In genomic region chr10:21368022-21368582, GRCh38 we compare ENCODE assay signal across 11 cellular contexts.
DNase-seq lines count a peak whose midpoint lies in the region; ATAC-seq and TF ChIP-seq lines count a peak whose summit lies in the region.
"Had no signal": no experiment of that assay in that cellular context is flagged by ENCODE, and none has a peak within 500 bp of the region (broad histone marks: within the 10 kb centered on the region; RNA-seq: fewer than 3 reads in every experiment).

No MANE protein-coding gene starts in this region.

- peaks cover 20% of the 10 kb centered on the region for H3K4me1 ChIP-seq in GM23338 (ENCODE audit: insufficient read depth)

- H3K4me3 Mint-ChIP-seq in GM23338 = no peak overlapping the region
- H3K4me3 Mint-ChIP-seq: memory B cell had no signal

- ATAC-seq in GM18508 (IDR thresholded peaks at IDR 0.05; ENCODE audit: insufficient read depth, unreplicated experiment) (peak; percentile 82), GM21529 (IDR thresholded peaks at IDR 0.05; ENCODE audit: unreplicated experiment) (peak; percentile 60), GM23338 (no peak), HG02973 (IDR thresholded peaks at IDR 0.05; ENCODE audit: unreplicated experiment) (no peak)

- H3K36me3 ChIP-seq in GM23338 (ENCODE audit: insufficient read depth) = no peaks in the 10 kb centered on the region
- H3K36me3 ChIP-seq: BLaER1 had no signal

- H3K27me3 ChIP-seq in HL-60 (ENCODE audit: insufficient read depth, poor library complexity, severe bottlenecking) (no peaks in the 10 kb centered on the region), GM23338 (ENCODE audit: insufficient read depth) (no peaks in the 10 kb centered on the region)
- H3K27me3 ChIP-seq: BLaER1 had no signal

- H2AFZ ChIP-seq in GM23338 = no peak overlapping the region

- peaks cover 2% of the 10 kb centered on the region; the same call in 1 of the 3 replicates for H3K9me3 Mint-ChIP-seq in GM23338

- DNase-seq in HL-60 (ENCODE audit: low read depth in 1 of 2, low spot score in 1 of 2) (peak; percentile 23 to 24), fibroblast of the aortic adventitia (ENCODE audit: low read depth) (peak; percentile 26), DMS114 treated with DMSO at 0.1 percent for 48 hours (lab: John Stamatoyannopoulos, UW; ENCODE audit: unreplicated experiment) (no peak), GM23338 (ENCODE audit: low spot score) (no peak), DMS53 treated with DMSO at 0.1 percent for 48 hours (lab: John Stamatoyannopoulos, UW; ENCODE audit: unreplicated experiment) (no peak)
- DNase-seq: NCI-H524 treated with DMSO at 0.1 percent for 48 hours had no signal

- no peaks in the 10 kb centered on the region for H4K20me1 ChIP-seq in GM23338 (replicated peaks; ENCODE audit: insufficient read depth)
- H4K20me1 ChIP-seq: BLaER1 had no signal

- H3K4me2 ChIP-seq in GM23338 = no peak overlapping the region
- H3K4me2 ChIP-seq: BLaER1 had no signal

- no peaks in the 10 kb centered on the region for H3K9me2 ChIP-seq in GM23338 (ENCODE audit: insufficient read depth)

- no peak for TF ChIP-seq CTCF in HL-60 (IDR thresholded peaks at IDR 0.05; ENCODE audit: insufficient read depth, low read length)
- TF ChIP-seq CTCF in fibroblast of the aortic adventitia (IDR thresholded peaks at IDR 0.05; ENCODE audit: insufficient read depth, low read length) = no peak
- TF ChIP-seq CTCF in GM23338 (conservative IDR thresholded peaks at IDR 0.05; ENCODE audit: low read depth in 2 of 2) = no peak

- H3K4me1 Mint-ChIP-seq in GM23338 = peaks cover 25% of the 10 kb centered on the region
- H3K4me1 Mint-ChIP-seq: memory B cell had no signal

- H3K4me3 ChIP-seq in HL-60 (replicated peaks; ENCODE audit: insufficient read depth, low read length) (no peak overlapping the region), fibroblast of the aortic adventitia (ENCODE audit: low read depth, low read length) (no peak overlapping the region), GM23338 (no peak overlapping the region)
- H3K4me3 ChIP-seq: BLaER1 had no signal

- H3K36me3 Mint-ChIP-seq in GM23338 (ENCODE audit: low read depth) = peaks cover 3% of the 10 kb centered on the region; the same call in 2 of the 3 replicates
- H3K36me3 Mint-ChIP-seq: memory B cell had no signal

- H3F3A ChIP-seq in GM23338 (replicated peaks; ENCODE audit: low read depth) = peaks cover 9% of the 10 kb centered on the region

- H3K27ac ChIP-seq in HL-60 (replicated peaks) (no peak overlapping the region; the same call in 1 of the 2 replicates), GM23338 (ENCODE audit: low read depth) (no peak overlapping the region)
- H3K27ac ChIP-seq: BLaER1 had no signal

- no peak overlapping the region for H3K27ac Mint-ChIP-seq in GM23338
- H3K27ac Mint-ChIP-seq: memory B cell had no signal

- H3K27me3 Mint-ChIP-seq in GM23338 (ENCODE audit: insufficient read depth, low read depth, poor library complexity) = peaks cover 15% of the 10 kb centered on the region

- H3K79me2 ChIP-seq in GM23338 (replicated peaks; ENCODE audit: insufficient read depth) = no peaks in the 10 kb centered on the region

TF ChIP-seq in GM23338, 12 proteins besides CTCF, POLR2A, EP300 and RAD21:
- TF ChIP-seq JUNB (IDR thresholded peaks at IDR 0.05; ENCODE audit: unreplicated experiment) = no peak
- TF ChIP-seq ZNF462 (CRISPR knock-in tag; IDR thresholded peaks at IDR 0.05) = no peak

Comparison
In these comparisons a context has a peak if more than half of its experiments do, and no peak if none do; other contexts are left out.
1. ATAC-seq: peak in GM18508 (single experiment) and GM21529 (single experiment); none in GM23338 (single experiment) and HG02973 (single experiment).
2. DNase-seq: peak in HL-60 (2 of 2) and fibroblast of the aortic adventitia (single experiment); none in DMS114 treated with DMSO at 0.1 percent for 48 hours (single experiment), GM23338 (single experiment) and DMS53 treated with DMSO at 0.1 percent for 48 hours (single experiment).